ENCODE assay signal across 25 cellular contexts in genomic region chr17:80904036-80904435, GRCh38.
"Had no signal": no experiment of that assay in that cellular context is flagged by ENCODE, and none has a peak within 500 bp of the region (broad histone marks: within the 10 kb centered on the region; RNA-seq: fewer than 3 reads in every experiment).

No MANE protein-coding gene starts in this region.

- H3K9me3 Mint-ChIP-seq: natural killer cell; neural crest cell; stimulated activated naive B cell treated with anti-CD40 and anti-IgM and Interleukin-4, amounts not matched to agents 10 μg/mL and 1 μg/mL and 100 μg/mL, for 72 hours; stimulated activated naive CD8-positive, alpha-beta T cell treated with anti-CD3 and anti-CD28 coated beads, Interleukin-15, Interleukin-2, amounts not matched to agents 100 ng/mL and 50 ng/mL, for 24 hours had no signal

- H3K36me3 Mint-ChIP-seq: natural killer cell had no signal

- H3K9me3 ChIP-seq: gastroesophageal sphincter, heart right ventricle, pancreas, right lobe of liver, thoracic aorta, tibial nerve, upper lobe of left lung had no signal

- H3K27ac ChIP-seq: coronary artery, epithelial cell of prostate, foreskin keratinocyte, gastroesophageal sphincter, heart right ventricle, pancreas, right lobe of liver, thoracic aorta, tibial nerve, upper lobe of left lung had no signal

- H3K4me3 ChIP-seq: coronary artery, gastroesophageal sphincter, heart right ventricle, lung, pancreas, right lobe of liver, thoracic aorta, tibial nerve, upper lobe of left lung had no signal

- ATAC-seq: esophagus mucosa; foreskin keratinocyte; gastroesophageal sphincter; heart right ventricle; natural killer cell; pancreas; right lobe of liver; stimulated activated naive B cell treated with anti-CD40 and anti-IgM and Interleukin-4, amounts not matched to agents 10 μg/mL and 1 μg/mL and 100 μg/mL, for 72 hours had no signal

- H3K4me3 Mint-ChIP-seq: memory B cell; natural killer cell; neural crest cell; stimulated activated naive B cell treated with anti-CD40 and anti-IgM and Interleukin-4, amounts not matched to agents 10 μg/mL and 1 μg/mL and 100 μg/mL, for 72 hours; stimulated activated naive CD8-positive, alpha-beta T cell treated with anti-CD3 and anti-CD28 coated beads, Interleukin-15, Interleukin-2, amounts not matched to agents 100 ng/mL and 50 ng/mL, for 24 hours had no signal

- H3K27ac Mint-ChIP-seq: memory B cell; natural killer cell; stimulated activated naive B cell treated with anti-CD40 and anti-IgM and Interleukin-4, amounts not matched to agents 10 μg/mL and 1 μg/mL and 100 μg/mL, for 72 hours; stimulated activated naive CD8-positive, alpha-beta T cell treated with anti-CD3 and anti-CD28 coated beads, Interleukin-15, Interleukin-2, amounts not matched to agents 100 ng/mL and 50 ng/mL, for 24 hours had no signal

- H3K27me3 ChIP-seq: foreskin keratinocyte, gastroesophageal sphincter, heart right ventricle, pancreas, right lobe of liver, tibial nerve, upper lobe of left lung had no signal

- H3K4me1 ChIP-seq: gastroesophageal sphincter, pancreas, tibial nerve had no signal

- H3K27me3 Mint-ChIP-seq: memory B cell; stimulated activated naive B cell treated with anti-CD40 and anti-IgM and Interleukin-4, amounts not matched to agents 10 μg/mL and 1 μg/mL and 100 μg/mL, for 72 hours; stimulated activated naive CD8-positive, alpha-beta T cell treated with anti-CD3 and anti-CD28 coated beads, Interleukin-15, Interleukin-2, amounts not matched to agents 100 ng/mL and 50 ng/mL, for 24 hours had no signal

- DNase-seq: dermis blood vessel endothelial cell; effector memory CD4-positive, alpha-beta T cell; foreskin keratinocyte; heart right ventricle; hippocampal formation; kidney glomerular epithelial cell; natural killer cell; nucleus accumbens; right lobe of liver; small intestine; stimulated activated CD4-positive, alpha-beta T cell treated with anti-CD3 and anti-CD28 coated beads, Interleukin-15, amount 100 ng/mL, for 24 hours; stimulated activated CD4-positive, alpha-beta T cell treated with anti-CD3 and anti-CD28 coated beads, Interleukin-2, amount 100 ng/mL, for 48 hours; stimulated activated naive B cell treated with anti-CD40 and anti-IgM and Interleukin-4, amounts not matched to agents 10 μg/mL and 1 μg/mL and 100 μg/mL, for 72 hours had no signal
